In the genomic region with DNA sequence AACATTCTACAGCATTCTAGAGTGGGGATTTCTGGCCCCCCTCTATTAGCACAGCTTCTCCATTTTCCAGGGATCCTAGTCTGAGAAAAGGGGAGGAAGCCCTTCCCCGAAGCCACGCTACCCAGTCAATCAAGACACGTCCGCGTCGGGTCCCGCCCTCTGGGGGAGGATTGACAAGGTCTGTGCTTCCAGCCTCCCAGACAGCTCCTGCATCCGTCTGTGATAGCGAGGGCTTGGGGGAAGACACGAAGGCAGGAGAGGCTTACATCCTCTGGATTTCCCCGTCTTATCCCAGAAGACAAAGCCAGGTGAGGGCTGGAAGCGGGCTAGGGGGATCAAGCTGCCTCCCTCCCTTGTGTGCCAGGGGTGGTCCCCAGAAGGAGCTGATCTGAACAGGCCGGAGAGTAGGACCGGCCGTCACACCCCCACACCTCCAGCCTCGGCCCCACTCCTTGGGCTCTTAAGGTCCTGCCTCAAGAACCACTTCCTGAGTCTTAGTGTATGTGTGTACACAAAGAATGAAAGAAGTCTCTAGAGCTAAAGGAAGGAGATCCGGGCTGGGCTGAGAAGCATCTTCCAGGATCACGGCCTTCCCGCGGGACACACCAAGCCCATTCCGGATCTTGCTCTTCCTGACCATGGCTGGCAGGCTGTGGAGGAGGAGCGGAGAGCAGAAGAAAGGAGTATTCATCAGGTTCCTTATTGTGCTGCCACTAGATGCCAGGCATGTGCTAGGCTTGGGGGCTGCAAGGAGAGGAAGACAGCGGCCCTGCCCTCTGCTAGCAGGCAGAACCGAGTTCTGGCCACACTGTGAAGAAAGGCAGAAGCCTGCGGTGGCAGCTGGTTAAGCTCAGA, we compare ENCODE assay signal across 1 cellular context.
TF ChIP-seq lines count a peak whose summit lies in the region.

No MANE protein-coding gene starts in this region.

TF ChIP-seq in GM23338, 12 proteins besides CTCF, POLR2A, EP300 and RAD21 (continued from another document):
- TF ChIP-seq, protein P1, sequence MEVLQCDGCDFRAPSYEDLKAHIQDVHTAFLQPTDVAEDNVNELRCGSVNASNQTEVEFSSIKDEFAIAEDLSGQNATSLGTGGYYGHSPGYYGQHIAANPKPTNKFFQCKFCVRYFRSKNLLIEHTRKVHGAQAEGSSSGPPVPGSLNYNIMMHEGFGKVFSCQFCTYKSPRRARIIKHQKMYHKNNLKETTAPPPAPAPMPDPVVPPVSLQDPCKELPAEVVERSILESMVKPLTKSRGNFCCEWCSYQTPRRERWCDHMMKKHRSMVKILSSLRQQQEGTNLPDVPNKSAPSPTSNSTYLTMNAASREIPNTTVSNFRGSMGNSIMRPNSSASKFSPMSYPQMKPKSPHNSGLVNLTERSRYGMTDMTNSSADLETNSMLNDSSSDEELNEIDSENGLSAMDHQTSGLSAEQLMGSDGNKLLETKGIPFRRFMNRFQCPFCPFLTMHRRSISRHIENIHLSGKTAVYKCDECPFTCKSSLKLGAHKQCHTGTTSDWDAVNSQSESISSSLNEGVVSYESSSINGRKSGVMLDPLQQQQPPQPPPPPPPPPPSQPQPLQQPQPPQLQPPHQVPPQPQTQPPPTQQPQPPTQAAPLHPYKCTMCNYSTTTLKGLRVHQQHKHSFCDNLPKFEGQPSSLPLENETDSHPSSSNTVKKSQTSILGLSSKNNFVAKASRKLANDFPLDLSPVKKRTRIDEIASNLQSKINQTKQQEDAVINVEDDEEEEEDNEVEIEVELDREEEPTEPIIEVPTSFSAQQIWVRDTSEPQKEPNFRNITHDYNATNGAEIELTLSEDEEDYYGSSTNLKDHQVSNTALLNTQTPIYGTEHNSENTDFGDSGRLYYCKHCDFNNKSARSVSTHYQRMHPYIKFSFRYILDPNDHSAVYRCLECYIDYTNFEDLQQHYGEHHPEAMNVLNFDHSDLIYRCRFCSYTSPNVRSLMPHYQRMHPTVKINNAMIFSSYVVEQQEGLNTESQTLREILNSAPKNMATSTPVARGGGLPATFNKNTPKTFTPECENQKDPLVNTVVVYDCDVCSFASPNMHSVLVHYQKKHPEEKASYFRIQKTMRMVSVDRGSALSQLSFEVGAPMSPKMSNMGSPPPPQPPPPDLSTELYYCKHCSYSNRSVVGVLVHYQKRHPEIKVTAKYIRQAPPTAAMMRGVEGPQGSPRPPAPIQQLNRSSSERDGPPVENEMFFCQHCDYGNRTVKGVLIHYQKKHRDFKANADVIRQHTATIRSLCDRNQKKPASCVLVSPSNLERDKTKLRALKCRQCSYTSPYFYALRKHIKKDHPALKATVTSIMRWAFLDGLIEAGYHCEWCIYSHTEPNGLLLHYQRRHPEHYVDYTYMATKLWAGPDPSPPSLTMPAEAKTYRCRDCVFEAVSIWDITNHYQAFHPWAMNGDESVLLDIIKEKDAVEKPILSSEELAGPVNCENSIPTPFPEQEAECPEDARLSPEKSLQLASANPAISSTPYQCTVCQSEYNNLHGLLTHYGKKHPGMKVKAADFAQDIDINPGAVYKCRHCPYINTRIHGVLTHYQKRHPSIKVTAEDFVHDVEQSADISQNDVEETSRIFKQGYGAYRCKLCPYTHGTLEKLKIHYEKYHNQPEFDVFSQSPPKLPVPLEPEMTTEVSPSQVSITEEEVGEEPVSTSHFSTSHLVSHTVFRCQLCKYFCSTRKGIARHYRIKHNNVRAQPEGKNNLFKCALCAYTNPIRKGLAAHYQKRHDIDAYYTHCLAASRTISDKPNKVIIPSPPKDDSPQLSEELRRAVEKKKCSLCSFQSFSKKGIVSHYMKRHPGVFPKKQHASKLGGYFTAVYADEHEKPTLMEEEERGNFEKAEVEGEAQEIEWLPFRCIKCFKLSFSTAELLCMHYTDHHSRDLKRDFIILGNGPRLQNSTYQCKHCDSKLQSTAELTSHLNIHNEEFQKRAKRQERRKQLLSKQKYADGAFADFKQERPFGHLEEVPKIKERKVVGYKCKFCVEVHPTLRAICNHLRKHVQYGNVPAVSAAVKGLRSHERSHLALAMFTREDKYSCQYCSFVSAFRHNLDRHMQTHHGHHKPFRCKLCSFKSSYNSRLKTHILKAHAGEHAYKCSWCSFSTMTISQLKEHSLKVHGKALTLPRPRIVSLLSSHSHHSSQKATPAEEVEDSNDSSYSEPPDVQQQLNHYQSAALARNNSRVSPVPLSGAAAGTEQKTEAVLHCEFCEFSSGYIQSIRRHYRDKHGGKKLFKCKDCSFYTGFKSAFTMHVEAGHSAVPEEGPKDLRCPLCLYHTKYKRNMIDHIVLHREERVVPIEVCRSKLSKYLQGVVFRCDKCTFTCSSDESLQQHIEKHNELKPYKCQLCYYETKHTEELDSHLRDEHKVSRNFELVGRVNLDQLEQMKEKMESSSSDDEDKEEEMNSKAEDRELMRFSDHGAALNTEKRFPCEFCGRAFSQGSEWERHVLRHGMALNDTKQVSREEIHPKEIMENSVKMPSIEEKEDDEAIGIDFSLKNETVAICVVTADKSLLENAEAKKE (CRISPR knock-in tag; IDR thresholded peaks at IDR 0.05): no peak
- TF ChIP-seq CREB1 (CRISPR knock-in tag; IDR thresholded peaks at IDR 0.05; ENCODE audit: low read depth): peak; percentile 69
